ENCODE assay signal across 14 cellular contexts in genomic region chrX:110944323-110944761, GRCh38.
DNase-seq lines count a peak whose midpoint lies in the region; ATAC-seq and TF ChIP-seq lines count a peak whose summit lies in the region.
"Had no signal": no experiment of that assay in that cellular context is flagged by ENCODE, and none has a peak within 500 bp of the region (broad histone marks: within the 10 kb centered on the region; RNA-seq: fewer than 3 reads in every experiment).

No MANE protein-coding gene starts in this region.

- H3K4me3 ChIP-seq in GM23338 (peak overlapping the region; percentile 68), fibroblast of villous mesenchyme (ENCODE audit: low read depth, low read length) (peak overlapping the region; percentile 21)
- H3K4me3 ChIP-seq: SK-N-MC had no signal

- no peaks in the 10 kb centered on the region for H3K9me3 Mint-ChIP-seq in GM23338
- H3K9me3 Mint-ChIP-seq in stimulated activated naive B cell treated with anti-CD40 and anti-IgM and Interleukin-4, amounts not matched to agents 10 μg/mL and 1 μg/mL and 100 μg/mL, for 72 hours = no peaks in the 10 kb centered on the region
- H3K9me3 Mint-ChIP-seq: activated CD4-positive, alpha-beta memory T cell treated with anti-CD3 and anti-CD28 coated beads, Interleukin-2, amount 10 ng/mL, durations not matched to agents 7 days and 5 days; CD8-positive, alpha-beta memory T cell had no signal

- peak overlapping the region; percentile 86 for H3K4me3 Mint-ChIP-seq in GM23338
- no peak overlapping the region for H3K4me3 Mint-ChIP-seq in stimulated activated naive B cell treated with anti-CD40 and anti-IgM and Interleukin-4, amounts not matched to agents 10 μg/mL and 1 μg/mL and 100 μg/mL, for 72 hours
- H3K4me3 Mint-ChIP-seq: activated CD4-positive, alpha-beta memory T cell treated with anti-CD3 and anti-CD28 coated beads, Interleukin-2, amount 10 ng/mL, durations not matched to agents 7 days and 5 days; CD8-positive, alpha-beta memory T cell had no signal

- H3K27ac ChIP-seq in GM23338 (ENCODE audit: low read depth) = no peak overlapping the region
- H3K27ac ChIP-seq: adrenal gland, SK-N-MC, tibial artery had no signal

- no peaks in the 10 kb centered on the region for H3F3A ChIP-seq in GM23338 (replicated peaks; ENCODE audit: low read depth)

- peak overlapping the region; percentile 91 for H2AFZ ChIP-seq in GM23338

- no peaks in the 10 kb centered on the region for H3K4me1 ChIP-seq in GM23338 (ENCODE audit: insufficient read depth)
- H3K4me1 ChIP-seq: adrenal gland, tibial artery had no signal

- no peaks in the 10 kb centered on the region for H3K36me3 Mint-ChIP-seq in GM23338 (ENCODE audit: low read depth)
- H3K36me3 Mint-ChIP-seq in stimulated activated naive B cell treated with anti-CD40 and anti-IgM and Interleukin-4, amounts not matched to agents 10 μg/mL and 1 μg/mL and 100 μg/mL, for 72 hours = no peaks in the 10 kb centered on the region
- H3K36me3 Mint-ChIP-seq: CD8-positive, alpha-beta memory T cell had no signal

- no peaks in the 10 kb centered on the region for H3K79me2 ChIP-seq in GM23338 (replicated peaks; ENCODE audit: insufficient read depth)

- H3K9me2 ChIP-seq in GM23338 (ENCODE audit: insufficient read depth) = no peaks in the 10 kb centered on the region

- H3K27me3 Mint-ChIP-seq in GM23338 (ENCODE audit: insufficient read depth, low read depth, poor library complexity) = peaks cover 2% of the 10 kb centered on the region
- peaks cover 15 to 23% of the 10 kb centered on the region in 2 donors for H3K27me3 Mint-ChIP-seq in stimulated activated naive B cell treated with anti-CD40 and anti-IgM and Interleukin-4, amounts not matched to agents 10 μg/mL and 1 μg/mL and 100 μg/mL, for 72 hours

- H4K20me1 ChIP-seq in GM23338 (replicated peaks; ENCODE audit: insufficient read depth) = no peaks in the 10 kb centered on the region

- H3K36me3 ChIP-seq in GM23338 (ENCODE audit: insufficient read depth) = no peaks in the 10 kb centered on the region
- H3K36me3 ChIP-seq: adrenal gland, tibial artery had no signal

- TF ChIP-seq CTCF in GM23338 (conservative IDR thresholded peaks at IDR 0.05; ENCODE audit: low read depth in 2 of 2) (no peak), fibroblast of villous mesenchyme (IDR thresholded peaks at IDR 0.05; ENCODE audit: insufficient read depth, low read depth, low read length) (no peak)

- H3K27ac Mint-ChIP-seq in GM23338 = no peak overlapping the region
- no peak overlapping the region for H3K27ac Mint-ChIP-seq in stimulated activated naive B cell treated with anti-CD40 and anti-IgM and Interleukin-4, amounts not matched to agents 10 μg/mL and 1 μg/mL and 100 μg/mL, for 72 hours
- H3K27ac Mint-ChIP-seq: activated CD4-positive, alpha-beta memory T cell treated with anti-CD3 and anti-CD28 coated beads, Interleukin-2, amount 10 ng/mL, durations not matched to agents 7 days and 5 days; CD8-positive, alpha-beta memory T cell had no signal

- intact Hi-C loops in posterior vena cava (cut with DNase I) = no loop called here

- H3K4me1 Mint-ChIP-seq in GM23338 = peaks cover 16% of the 10 kb centered on the region
- H3K4me1 Mint-ChIP-seq in stimulated activated naive B cell treated with anti-CD40 and anti-IgM and Interleukin-4, amounts not matched to agents 10 μg/mL and 1 μg/mL and 100 μg/mL, for 72 hours = peaks cover 0 to 2% of the 10 kb centered on the region in 2 donors
- H3K4me1 Mint-ChIP-seq: activated CD4-positive, alpha-beta memory T cell treated with anti-CD3 and anti-CD28 coated beads, Interleukin-2, amount 10 ng/mL, durations not matched to agents 7 days and 5 days; CD8-positive, alpha-beta memory T cell had no signal

- peaks cover 6% of the 10 kb centered on the region; the same call in 1 of the 2 replicates for H3K27me3 ChIP-seq in GM23338 (ENCODE audit: insufficient read depth)
- H3K27me3 ChIP-seq: tibial artery had no signal

- peak overlapping the region; percentile 83 for H3K4me2 ChIP-seq in GM23338

- peak; percentile 80 for ATAC-seq in GM23338
- ATAC-seq in stimulated activated naive B cell treated with anti-CD40 and anti-IgM and Interleukin-4, amounts not matched to agents 10 μg/mL and 1 μg/mL and 100 μg/mL, for 72 hours (replicated peaks) = no peak
- no peak for ATAC-seq in activated CD4-positive, CD25-positive, alpha-beta regulatory T cell treated with anti-CD3 and anti-CD28 coated beads, Interleukin-2, amount 50 U/mL, for 24 hours

- DNase-seq in GM23338 (ENCODE audit: low spot score) = peak; percentile 38
- peak; percentile 80 for DNase-seq in NCI-H748 (lab: John Stamatoyannopoulos, UW; ENCODE audit: unreplicated experiment)
- DNase-seq in fibroblast of villous mesenchyme (ENCODE audit: low read depth) = no peak
- DNase-seq in posterior vena cava (ENCODE audit: low spot score) = peak; percentile 81
- DNase-seq in HuH-7 (ENCODE audit: low spot score) = no peak
- no peak for DNase-seq in NCI-H82 (lab: John Stamatoyannopoulos, UW)
- no peak for DNase-seq in stimulated activated naive B cell treated with anti-CD40 and anti-IgM and Interleukin-4, amounts not matched to agents 10 μg/mL and 1 μg/mL and 100 μg/mL, for 72 hours
- DNase-seq: activated CD4-positive, alpha-beta memory T cell treated with anti-CD3 and anti-CD28 coated beads, Interleukin-2, amount 10 ng/mL, durations not matched to agents 7 days and 5 days; CD8-positive, alpha-beta memory T cell; NCI-H1694 treated with DMSO at 0.1 percent for 48 hours had no signal

TF ChIP-seq in GM23338, 12 proteins besides CTCF, POLR2A, EP300 and RAD21 (continues in another document):
- TF ChIP-seq CREB1 (CRISPR knock-in tag; IDR thresholded peaks at IDR 0.05; ENCODE audit: low read depth) (no peak), ETS1 (IDR thresholded peaks at IDR 0.05) (no peak), NANOG (IDR thresholded peaks at IDR 0.05; ENCODE audit: borderline replicate concordance) (no peak), EZH2phosphoT487 (IDR thresholded peaks at IDR 0.05; ENCODE audit: unreplicated experiment) (no peak), ZNF331 (CRISPR knock-in tag; IDR thresholded peaks at IDR 0.05; ENCODE audit: low read depth) (no peak), ZNF114 (CRISPR knock-in tag; IDR thresholded peaks at IDR 0.05) (no peak), STAT1 (IDR thresholded peaks at IDR 0.05; ENCODE audit: unreplicated experiment) (no peak), EZH2 (IDR thresholded peaks at IDR 0.05; ENCODE audit: low read depth, unreplicated experiment) (no peak), REST (IDR thresholded peaks at IDR 0.05; ENCODE audit: unreplicated experiment) (no peak), JUNB (IDR thresholded peaks at IDR 0.05; ENCODE audit: unreplicated experiment) (no peak), POLR2AphosphoS5 (IDR thresholded peaks at IDR 0.05; ENCODE audit: low read depth) (no peak)

Comparison
In these comparisons a context has a peak if more than half of its experiments do, and no peak if none do; other contexts are left out.
1. DNase-seq: peak in GM23338 (single experiment), NCI-H748 (single experiment) and posterior vena cava (single experiment); none in fibroblast of villous mesenchyme (single experiment), HuH-7 (single experiment), NCI-H82 (single experiment) and stimulated activated naive B cell treated with anti-CD40 and anti-IgM and Interleukin-4, amounts not matched to agents 10 μg/mL and 1 μg/mL and 100 μg/mL, for 72 hours (single experiment).